In the genomic region with DNA sequence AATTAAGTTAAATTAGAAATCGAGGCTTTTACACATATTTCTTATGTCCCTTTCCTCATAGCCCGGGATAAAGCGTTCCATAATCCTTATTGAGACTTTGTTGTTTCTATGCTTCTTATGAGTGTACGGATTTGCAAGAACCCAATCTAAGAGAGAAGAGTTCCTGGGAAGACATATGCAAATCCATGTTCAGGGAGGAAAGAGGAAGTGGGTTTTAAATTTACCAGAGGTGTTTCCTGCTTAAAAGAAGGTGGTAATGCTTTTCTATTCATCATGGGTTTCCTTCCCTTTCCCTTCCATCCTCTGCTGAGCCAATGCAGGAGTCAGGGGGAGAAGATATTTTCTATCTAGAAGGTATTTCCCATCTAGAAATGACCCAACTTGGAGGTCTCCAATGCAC, we compare ENCODE assay signal across 28 cellular contexts.
"Had no signal": no experiment of that assay in that cellular context is flagged by ENCODE, and none has a peak within 500 bp of the region (broad histone marks: within the 10 kb centered on the region; RNA-seq: fewer than 3 reads in every experiment).

No MANE protein-coding gene starts in this region.

- H3K4me3 ChIP-seq: colonic mucosa had no signal

- H3K27ac ChIP-seq: brain microvascular endothelial cell, colonic mucosa had no signal

- DNase-seq: activated CD4-positive, alpha-beta memory T cell treated with anti-CD3 and anti-CD28 coated beads, Interleukin-2, amount 10 ng/mL, durations not matched to agents 7 days and 5 days; activated CD4-positive, alpha-beta T cell treated with anti-CD3 and anti-CD28 coated beads for 36 hours; activated CD4-positive, alpha-beta T cell treated with anti-CD3 and anti-CD28 coated beads, Interleukin-2, amount 10 ng/mL, durations not matched to agents 24 days and 14 days; activated CD4-positive, alpha-beta T cell treated with anti-CD3 and anti-CD28 coated beads, Interleukin-2, amount 50 U/mL, for 4 hours; activated CD4-positive, CD25-positive, alpha-beta regulatory T cell; activated CD4-positive, CD25-positive, alpha-beta regulatory T cell treated with anti-CD3 and anti-CD28 coated beads, Interleukin-2, amount 50 U/mL, for 72 hours; activated CD8-positive, alpha-beta memory T cell treated with anti-CD3 and anti-CD28 coated beads, Interleukin-2, amount 50 U/mL, for 48 hours; activated effector memory CD4-positive, alpha-beta T cell treated with Interleukin-2 at 50 U/mL for 16 hours; activated gamma-delta T cell treated with Interleukin-2 at 50 U/mL for 16 hours; activated naive CD4-positive, alpha-beta T cell treated with anti-CD3 and anti-CD28 coated beads, Interleukin-2, amount 50 U/mL, for 16 hours; activated naive CD4-positive, alpha-beta T cell treated with Interleukin-2 at 50 U/mL for 16 hours; activated T-cell treated with anti-CD3 and anti-CD28 coated beads for 4 hours; activated T-cell treated with anti-CD3 and anti-CD28 coated beads, Interleukin-2, amount 50 U/mL, for 24 hours; activated T-cell treated with anti-CD3 and anti-CD28 coated beads, Interleukin-2, amount 50 U/mL, for 72 hours; amniotic stem cell; anterior cingulate cortex; brain microvascular endothelial cell; caudate nucleus; colonic mucosa; effector CD8-positive, alpha-beta T cell; foreskin fibroblast; head of caudate nucleus; T-helper 2 cell had no signal

- H3K36me3 ChIP-seq: brain microvascular endothelial cell, colonic mucosa had no signal

- FAIRE-seq: astrocyte, endometrium, frontal cortex had no signal

- H3K27me3 ChIP-seq: brain microvascular endothelial cell, colonic mucosa had no signal

- ATAC-seq: activated CD4-positive, alpha-beta T cell treated with anti-CD3 and anti-CD28 coated beads for 36 hours; activated T-cell treated with anti-CD3 and anti-CD28 coated beads, Interleukin-2, amount 50 U/mL, for 72 hours; activated T-helper 17 cell treated with anti-CD3 and anti-CD28 coated beads, Interleukin-2, amount 50 U/mL, for 72 hours; esophagus mucosa had no signal

- H3K4me1 ChIP-seq: colonic mucosa had no signal

- H3K9me3 ChIP-seq: colonic mucosa had no signal
